Comparison of ENCODE assay signal across 31 cellular contexts in the genomic region with DNA sequence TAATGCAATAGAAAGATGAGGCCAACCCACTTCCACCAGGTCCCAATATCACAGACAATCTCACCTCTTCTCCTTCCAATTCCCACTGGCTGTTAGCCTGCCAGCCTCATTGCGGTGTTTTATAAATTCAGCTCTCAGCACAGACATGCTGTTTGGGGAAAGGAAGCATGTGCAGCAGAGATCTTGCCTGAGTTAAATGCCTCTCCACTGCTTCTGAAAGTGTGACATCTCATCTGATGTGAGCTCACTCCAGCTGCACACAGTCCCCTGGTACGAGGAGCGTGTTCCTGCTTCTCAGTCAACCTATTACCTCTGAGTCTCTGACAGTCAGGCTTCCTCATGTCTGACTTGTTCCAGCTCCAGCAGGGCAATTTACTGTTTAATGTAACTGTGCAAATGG.
"Had no signal": no experiment of that assay in that cellular context is flagged by ENCODE, and none has a peak within 500 bp of the region (broad histone marks: within the 10 kb centered on the region; RNA-seq: fewer than 3 reads in every experiment).

No MANE protein-coding gene starts in this region.

- ATAC-seq: activated naive CD4-positive, alpha-beta T cell treated with anti-CD3 and anti-CD28 coated beads, Interleukin-2, amount 50 U/mL, for 72 hours; activated naive CD8-positive, alpha-beta T cell treated with anti-CD3 and anti-CD28 coated beads, Interleukin-2, amount 50 U/mL, for 24 hours; activated T-cell treated with anti-CD3 and anti-CD28 coated beads, Interleukin-2, amount 50 U/mL, for 4 hours; body of pancreas; K562; PC-3 had no signal

- H3K9me3 ChIP-seq: ascending aorta, body of pancreas, SJSA1 had no signal

- H3K4me3 Mint-ChIP-seq: activated B cell treated with CpG ODN at 0.5 μM for 24 hours; activated CD4-positive, alpha-beta memory T cell treated with anti-CD3 and anti-CD28 coated beads for 36 hours; activated CD4-positive, alpha-beta T cell treated with anti-CD3 and anti-CD28 coated beads, Interleukin-2, amount 10 ng/mL, durations not matched to agents 7 days and 5 days; activated naive CD8-positive, alpha-beta T cell treated with anti-CD3 and anti-CD28 coated beads, Interleukin-2, amount 50 U/mL, for 24 hours; activated T-cell treated with anti-CD3 and anti-CD28 coated beads, Interleukin-2, amount 50 U/mL, for 4 hours; central memory CD8-positive, alpha-beta T cell had no signal

- H3K27me3 Mint-ChIP-seq: activated B cell treated with CpG ODN at 0.5 μM for 24 hours; activated CD4-positive, alpha-beta memory T cell treated with anti-CD3 and anti-CD28 coated beads for 36 hours; activated CD4-positive, alpha-beta T cell treated with anti-CD3 and anti-CD28 coated beads, Interleukin-2, amount 10 ng/mL, durations not matched to agents 7 days and 5 days; activated naive CD8-positive, alpha-beta T cell treated with anti-CD3 and anti-CD28 coated beads, Interleukin-2, amount 50 U/mL, for 24 hours; central memory CD8-positive, alpha-beta T cell had no signal

- FAIRE-seq: K562, RCC 7860, TTC549 had no signal

- H3K36me3 Mint-ChIP-seq: activated CD4-positive, alpha-beta memory T cell treated with anti-CD3 and anti-CD28 coated beads for 36 hours had no signal

- H3K27ac ChIP-seq: ascending aorta, body of pancreas, SJSA1 had no signal

- H3K27ac Mint-ChIP-seq: activated B cell treated with CpG ODN at 0.5 μM for 24 hours; activated CD4-positive, alpha-beta memory T cell treated with anti-CD3 and anti-CD28 coated beads for 36 hours; activated CD4-positive, alpha-beta T cell treated with anti-CD3 and anti-CD28 coated beads, Interleukin-2, amount 10 ng/mL, durations not matched to agents 7 days and 5 days; activated naive CD4-positive, alpha-beta T cell treated with anti-CD3 and anti-CD28 coated beads, Interleukin-2, amount 50 U/mL, for 72 hours; activated naive CD8-positive, alpha-beta T cell treated with anti-CD3 and anti-CD28 coated beads, Interleukin-2, amount 50 U/mL, for 24 hours had no signal

- H3K4me1 Mint-ChIP-seq: activated B cell treated with CpG ODN at 0.5 μM for 24 hours; activated CD4-positive, alpha-beta T cell treated with anti-CD3 and anti-CD28 coated beads, Interleukin-2, amount 10 ng/mL, durations not matched to agents 7 days and 5 days; activated naive CD8-positive, alpha-beta T cell treated with anti-CD3 and anti-CD28 coated beads, Interleukin-2, amount 50 U/mL, for 24 hours; central memory CD8-positive, alpha-beta T cell had no signal

- H3K36me3 ChIP-seq: ascending aorta, SJSA1 had no signal

- H3K4me3 ChIP-seq: ascending aorta, body of pancreas, K562, SJSA1 had no signal

- H3K4me1 ChIP-seq: ascending aorta, body of pancreas, SJSA1 had no signal

- DNase-seq: activated B cell treated with CpG ODN at 0.5 μM for 24 hours; activated CD4-positive, alpha-beta memory T cell treated with anti-CD3 and anti-CD28 coated beads for 36 hours; activated CD4-positive, alpha-beta T cell treated with anti-CD3 and anti-CD28 coated beads for 1 hour; activated CD4-positive, alpha-beta T cell treated with anti-CD3 and anti-CD28 coated beads, Interleukin-2, amount 10 ng/mL, durations not matched to agents 7 days and 5 days; activated CD8-positive, alpha-beta memory T cell treated with anti-CD3 and anti-CD28 coated beads for 24 hours; activated effector memory CD4-positive, alpha-beta T cell treated with anti-CD3 and anti-CD28 coated beads, Interleukin-2, amount 50 U/mL, for 16 hours; activated naive CD4-positive, alpha-beta T cell treated with Interleukin-2 at 50 U/mL for 16 hours; activated naive CD8-positive, alpha-beta T cell treated with anti-CD3 and anti-CD28 coated beads, Interleukin-2, amount 50 U/mL, for 24 hours; activated T-cell treated with anti-CD3 and anti-CD28 coated beads, Interleukin-2, amount 50 U/mL, for 4 hours; amniotic stem cell; body of pancreas; Karpas-422; MM.1S; NCI-H1105; NCI-H1436; NCI-H1694 treated with DMSO at 0.1 percent for 48 hours; NCI-H2029 treated with DMSO at 0.1 percent for 48 hours; NCI-H446 treated with DMSO at 0.1 percent for 48 hours; NCI-H524 treated with DMSO at 0.1 percent for 48 hours; NCI-H82; PC-3; SHP77; T-helper 2 cell; T1000 had no signal
